In the genomic region with DNA sequence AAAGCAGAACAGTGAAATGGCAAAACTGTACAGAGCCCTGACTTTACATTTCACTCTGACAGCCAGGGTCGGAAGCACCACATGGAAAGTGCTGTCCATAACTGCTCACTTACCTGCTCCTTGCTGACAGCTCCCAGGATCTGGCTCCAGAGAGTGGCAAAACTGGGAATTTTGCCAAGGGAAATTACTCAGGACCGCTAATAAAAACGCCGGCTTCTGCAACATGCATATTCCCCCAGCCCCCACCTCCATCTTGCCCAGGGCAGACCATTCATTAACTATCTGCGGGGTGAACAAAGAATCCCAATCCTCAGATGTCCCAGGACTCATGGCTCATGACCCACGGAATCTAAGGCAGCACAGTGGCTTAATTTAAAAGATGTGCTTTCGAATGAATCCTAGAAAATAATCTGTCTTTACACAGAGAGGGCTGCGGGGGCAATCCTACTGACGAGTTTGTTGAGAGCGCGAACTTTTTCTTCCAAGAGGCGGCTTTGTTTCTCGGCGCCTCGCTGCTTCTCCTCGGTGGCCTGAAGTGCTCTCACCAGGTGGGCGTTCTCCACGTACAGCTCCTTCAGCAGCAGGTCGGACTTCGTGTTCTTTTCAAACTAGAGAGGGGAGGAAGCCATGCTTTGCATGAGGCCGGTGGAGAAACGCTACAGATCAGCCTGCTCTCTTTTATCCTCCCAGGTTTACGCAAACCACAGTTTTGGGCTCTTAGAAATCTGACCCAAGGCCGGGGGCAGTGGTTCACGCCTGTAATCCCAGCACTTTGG, we compare ENCODE assay signal across 13 cellular contexts. TPM values are rescaled to one million over a fixed set of nuclear protein-coding genes. Genes with fewer than 3 reads are reported as not detected.
DNase-seq lines count a peak whose midpoint lies in the region; ATAC-seq and TF ChIP-seq lines count a peak whose summit lies in the region.
"Had no signal": no experiment of that assay in that cellular context is flagged by ENCODE, and none has a peak within 500 bp of the region (broad histone marks: within the 10 kb centered on the region; RNA-seq: fewer than 3 reads in every experiment).

No MANE protein-coding gene starts in this region.

- H3K4me1 Mint-ChIP-seq in CD8-positive, alpha-beta memory T cell = no peaks in the 10 kb centered on the region
- H3K4me1 Mint-ChIP-seq: activated naive CD8-positive, alpha-beta T cell treated with anti-CD3 and anti-CD28 coated beads, Interleukin-2, amount 10 ng/mL, durations not matched to agents 7 days and 5 days; B cell had no signal

- TF ChIP-seq POLR2A in thyroid gland (IDR thresholded peaks at IDR 0.05) = no peak

- WGBS in thyroid gland, 2 donors = 40 to 58% methylated on average over 25 of the region's 25 CpGs

- H3K4me3 Mint-ChIP-seq in CD8-positive, alpha-beta memory T cell = no peak overlapping the region
- H3K4me3 Mint-ChIP-seq: activated naive CD8-positive, alpha-beta T cell treated with anti-CD3 and anti-CD28 coated beads, Interleukin-2, amount 10 ng/mL, durations not matched to agents 7 days and 5 days; B cell had no signal

- H3K27me3 ChIP-seq in left ventricle myocardium inferior (ENCODE audit: low read depth) = no peaks in the 10 kb centered on the region
- H3K27me3 ChIP-seq in thyroid gland = no peaks in the 10 kb centered on the region
- H3K27me3 ChIP-seq in CD8-positive, alpha-beta memory T cell (ENCODE audit: insufficient read depth, low read length, poor library complexity, severe bottlenecking) = no peaks in the 10 kb centered on the region
- H3K27me3 ChIP-seq: left lung had no signal

- TF ChIP-seq CTCF in left ventricle myocardium inferior (IDR thresholded peaks at IDR 0.05; ENCODE audit: borderline replicate concordance) = no peak
- no peak for TF ChIP-seq CTCF in thyroid gland (IDR thresholded peaks at IDR 0.05)

- H3K36me3 ChIP-seq in left ventricle myocardium inferior = peaks cover 18% of the 10 kb centered on the region
- peaks cover 9 to 15% of the 10 kb centered on the region in 2 donors for H3K36me3 ChIP-seq in thyroid gland
- H3K36me3 ChIP-seq in CD8-positive, alpha-beta memory T cell (ENCODE audit: insufficient read depth, low read length) = no peaks in the 10 kb centered on the region

- H3K36me3 Mint-ChIP-seq in CD8-positive, alpha-beta memory T cell = peaks cover 0 to 6% (median 1%) of the 10 kb centered on the region in 3 donors

- H3K4me1 ChIP-seq in left ventricle myocardium inferior (peaks cover 12% of the 10 kb centered on the region), thyroid gland (no peaks in the 10 kb centered on the region)
- no peaks in the 10 kb centered on the region for H3K4me1 ChIP-seq in CD8-positive, alpha-beta memory T cell (ENCODE audit: insufficient read depth, low read length)
- H3K4me1 ChIP-seq: left lung had no signal

- no peaks in the 10 kb centered on the region for H3K27me3 Mint-ChIP-seq in CD8-positive, alpha-beta memory T cell
- H3K27me3 Mint-ChIP-seq: activated naive CD8-positive, alpha-beta T cell treated with anti-CD3 and anti-CD28 coated beads, Interleukin-2, amount 10 ng/mL, durations not matched to agents 7 days and 5 days; B cell had no signal

- peak; percentile 59 to 74 for ATAC-seq in left cardiac atrium
- ATAC-seq: GM12878, left lung had no signal

- H3K9me3 Mint-ChIP-seq in CD8-positive, alpha-beta memory T cell = no peaks in the 10 kb centered on the region
- H3K9me3 Mint-ChIP-seq: activated naive CD8-positive, alpha-beta T cell treated with anti-CD3 and anti-CD28 coated beads, Interleukin-2, amount 10 ng/mL, durations not matched to agents 7 days and 5 days had no signal

- intact Hi-C loops in left cardiac atrium (cut with DNase I) = no loop called here
- intact Hi-C loops in left ventricle myocardium inferior (cut with micrococcal nuclease) = no loop called here
- intact Hi-C loops in thyroid gland (cut with DNase I) = no loop called here

- H3K27ac ChIP-seq in left ventricle myocardium inferior (replicated peaks) (no peak overlapping the region), epithelial cell of prostate (no peak overlapping the region), thyroid gland (no peak overlapping the region)
- H3K27ac ChIP-seq in CD8-positive, alpha-beta memory T cell (ENCODE audit: low read depth, low read length) = no peak overlapping the region
- H3K27ac ChIP-seq: left lung had no signal

- DNase-seq in left cardiac atrium = no peak
- DNase-seq in left ventricle myocardium inferior = no peak
- DNase-seq in NCI-H446 treated with DMSO at 0.1 percent for 48 hours (lab: John Stamatoyannopoulos, UW) = peak; percentile 8
- DNase-seq in epithelial cell of prostate (ENCODE audit: low read depth, low spot score) = peak; percentile 22
- DNase-seq in thyroid gland = peak; percentile 58 to 76
- no peak for DNase-seq in CD8-positive, alpha-beta memory T cell
- DNase-seq in NCI-H187 (lab: John Stamatoyannopoulos, UW) = no peak
- no peak for DNase-seq in NCI-H524 treated with DMSO at 0.1 percent for 48 hours (lab: John Stamatoyannopoulos, UW)
- DNase-seq: activated naive CD8-positive, alpha-beta T cell treated with anti-CD3 and anti-CD28 coated beads, Interleukin-2, amount 10 ng/mL, durations not matched to agents 7 days and 5 days; Karpas-422 had no signal

- CTCF ChIA-PET in CD8-positive, alpha-beta memory T cell (lab: Charles Lee) = no interaction called here

- H3K9me3 ChIP-seq in left ventricle myocardium inferior (replicated peaks) (no peaks in the 10 kb centered on the region), thyroid gland (no peaks in the 10 kb centered on the region)
- no peaks in the 10 kb centered on the region for H3K9me3 ChIP-seq in CD8-positive, alpha-beta memory T cell (ENCODE audit: low read length)
- H3K9me3 ChIP-seq: left lung had no signal

- no peak overlapping the region for H3K27ac Mint-ChIP-seq in CD8-positive, alpha-beta memory T cell
- H3K27ac Mint-ChIP-seq: activated naive CD8-positive, alpha-beta T cell treated with anti-CD3 and anti-CD28 coated beads, Interleukin-2, amount 10 ng/mL, durations not matched to agents 7 days and 5 days; B cell had no signal

- H3K4me3 ChIP-seq in left ventricle myocardium inferior (no peak overlapping the region), thyroid gland (replicated peaks in 1 of 3) (no peak overlapping the region)
- H3K4me3 ChIP-seq in CD8-positive, alpha-beta memory T cell (ENCODE audit: low read length) = no peak overlapping the region
- H3K4me3 ChIP-seq: GM12878, left lung had no signal

- POLR2A ChIA-PET in CD8-positive, alpha-beta memory T cell (lab: Charles Lee) = no interaction called here

RNA-seq across cellular contexts. Expression of gene GINS1, which starts 45.8 kb away (rescaled TPM):
- total RNA-seq in left cardiac atrium (1 to 10 TPM in 1 of 2 donors, under 1 TPM in 1; 0.73 to 1.6 TPM), left ventricle myocardium inferior (0.41 TPM), thyroid gland (1 to 10 TPM in 1 of 4 donors, under 1 TPM in 2, not detected in 1; 0.44 to 1.5 (median 0.89) TPM)
- total RNA-seq in CD8-positive, alpha-beta memory T cell = 10 to 100 TPM; 26.0 to 31.2 TPM
- 0.74 TPM for polyA plus RNA-seq in CD8-positive, alpha-beta memory T cell

Comparison
In these comparisons a context has a peak if more than half of its experiments do, and no peak if none do; other contexts are left out.
1. DNase-seq: peak in NCI-H446 treated with DMSO at 0.1 percent for 48 hours (single experiment), epithelial cell of prostate (single experiment) and thyroid gland (2 of 2); none in left cardiac atrium (single experiment), left ventricle myocardium inferior (single experiment), CD8-positive, alpha-beta memory T cell (0 of 5), NCI-H187 (0 of 2) and NCI-H524 treated with DMSO at 0.1 percent for 48 hours (single experiment).
2. RNA of gene GINS1, which starts 45.8 kb away (total RNA-seq): 26.0 to 31.2 TPM in CD8-positive, alpha-beta memory T cell; 0.73 to 1.6 TPM in left cardiac atrium, 0.44 to 1.5 TPM in thyroid gland and 0.41 TPM in left ventricle myocardium inferior (single experiment); every median in the first group is over 10 times any median in the second.